19 cellular contexts compared by ENCODE assay signal in genomic region chr2:67626076-67626475, GRCh38.
"Had no signal": no experiment of that assay in that cellular context is flagged by ENCODE, and none has a peak within 500 bp of the region (broad histone marks: within the 10 kb centered on the region; RNA-seq: fewer than 3 reads in every experiment).

No MANE protein-coding gene starts in this region.

- H3K9me3 ChIP-seq: body of pancreas, upper lobe of right lung had no signal

- H3K27me3 ChIP-seq: body of pancreas, hepatocyte, upper lobe of right lung had no signal

- H3K4me2 ChIP-seq: hepatocyte had no signal

- H3K4me1 Mint-ChIP-seq: central memory CD8-positive, alpha-beta T cell; naive thymus-derived CD8-positive, alpha-beta T cell; WTC11 had no signal

- ATAC-seq: activated CD8-positive, alpha-beta T cell treated with anti-CD3 and anti-CD28 coated beads, Interleukin-2, amount 10 ng/mL, durations not matched to agents 7 days and 5 days; body of pancreas; naive thymus-derived CD8-positive, alpha-beta T cell; right cardiac atrium; stimulated activated naive CD8-positive, alpha-beta T cell treated with anti-CD3 and anti-CD28 coated beads, Interleukin-15, Interleukin-2, amounts not matched to agents 100 U/mL and 50 U/mL, for 24 hours; upper lobe of right lung; WTC11 had no signal

- H3K36me3 ChIP-seq: upper lobe of right lung had no signal

- H3K4me3 Mint-ChIP-seq: activated CD8-positive, alpha-beta T cell treated with anti-CD3 and anti-CD28 coated beads, Interleukin-2, amount 10 ng/mL, durations not matched to agents 7 days and 5 days; central memory CD8-positive, alpha-beta T cell; naive thymus-derived CD8-positive, alpha-beta T cell; T-helper 1 cell treated with Interleukin-12 subunit alpha and Interleukin-12 subunit beta and Interleukin-4 antibody, amounts not matched to agents 30 μg/mL and 1 μg/mL, for 36 hours; WTC11 had no signal

- H3K27me3 Mint-ChIP-seq: central memory CD8-positive, alpha-beta T cell; progenitor cell of endocrine pancreas had no signal

- H3K9me3 Mint-ChIP-seq: T-helper 1 cell treated with Interleukin-12 subunit alpha and Interleukin-12 subunit beta and Interleukin-4 antibody, amounts not matched to agents 30 μg/mL and 1 μg/mL, for 36 hours had no signal

- H3K4me1 ChIP-seq: body of pancreas, upper lobe of right lung had no signal

- H3K27ac Mint-ChIP-seq: activated CD8-positive, alpha-beta T cell treated with anti-CD3 and anti-CD28 coated beads, Interleukin-2, amount 10 ng/mL, durations not matched to agents 7 days and 5 days; naive thymus-derived CD8-positive, alpha-beta T cell; progenitor cell of endocrine pancreas; T-helper 1 cell treated with Interleukin-12 subunit alpha and Interleukin-12 subunit beta and Interleukin-4 antibody, amounts not matched to agents 30 μg/mL and 1 μg/mL, for 36 hours; WTC11 had no signal

- H3K4me3 ChIP-seq: body of pancreas, hepatocyte, upper lobe of right lung had no signal

- DNase-seq: activated CD4-positive, alpha-beta T cell treated with anti-CD3 and anti-CD28 coated beads for 48 hours; activated CD8-positive, alpha-beta memory T cell treated with anti-CD3 and anti-CD28 coated beads, Interleukin-2, amount 50 U/mL, for 48 hours; activated CD8-positive, alpha-beta T cell treated with anti-CD3 and anti-CD28 coated beads, Interleukin-2, amount 10 ng/mL, durations not matched to agents 7 days and 5 days; body of pancreas; cortex of kidney; effector CD8-positive, alpha-beta T cell; kidney; naive thymus-derived CD8-positive, alpha-beta T cell; right cardiac atrium; stimulated activated CD4-positive, alpha-beta T cell treated with anti-CD3 and anti-CD28 coated beads, Interleukin-4, amount 100 ng/mL, for 1 hour; stimulated activated CD8-positive, alpha-beta memory T cell treated with anti-CD3 and anti-CD28 coated beads, Interleukin-4, amount 100 ng/mL, for 48 hours; stimulated activated naive CD8-positive, alpha-beta T cell treated with anti-CD3 and anti-CD28 coated beads, Interleukin-15, Interleukin-2, amounts not matched to agents 100 U/mL and 50 U/mL, for 24 hours; upper lobe of right lung had no signal

- H3K27ac ChIP-seq: body of pancreas, epithelial cell of prostate, hepatocyte, upper lobe of right lung had no signal

- H3K36me3 Mint-ChIP-seq: WTC11 had no signal
